ENCODE assay signal across 1 cellular context in genomic region chr11:65574963-65575567, GRCh38.
TF ChIP-seq lines count a peak whose summit lies in the region.

No MANE protein-coding gene starts in this region.

TF ChIP-seq in HepG2, 621 proteins besides CTCF, POLR2A, EP300 and RAD21 (continued from another document and continues in another):
- TF ChIP-seq, protein P1, sequence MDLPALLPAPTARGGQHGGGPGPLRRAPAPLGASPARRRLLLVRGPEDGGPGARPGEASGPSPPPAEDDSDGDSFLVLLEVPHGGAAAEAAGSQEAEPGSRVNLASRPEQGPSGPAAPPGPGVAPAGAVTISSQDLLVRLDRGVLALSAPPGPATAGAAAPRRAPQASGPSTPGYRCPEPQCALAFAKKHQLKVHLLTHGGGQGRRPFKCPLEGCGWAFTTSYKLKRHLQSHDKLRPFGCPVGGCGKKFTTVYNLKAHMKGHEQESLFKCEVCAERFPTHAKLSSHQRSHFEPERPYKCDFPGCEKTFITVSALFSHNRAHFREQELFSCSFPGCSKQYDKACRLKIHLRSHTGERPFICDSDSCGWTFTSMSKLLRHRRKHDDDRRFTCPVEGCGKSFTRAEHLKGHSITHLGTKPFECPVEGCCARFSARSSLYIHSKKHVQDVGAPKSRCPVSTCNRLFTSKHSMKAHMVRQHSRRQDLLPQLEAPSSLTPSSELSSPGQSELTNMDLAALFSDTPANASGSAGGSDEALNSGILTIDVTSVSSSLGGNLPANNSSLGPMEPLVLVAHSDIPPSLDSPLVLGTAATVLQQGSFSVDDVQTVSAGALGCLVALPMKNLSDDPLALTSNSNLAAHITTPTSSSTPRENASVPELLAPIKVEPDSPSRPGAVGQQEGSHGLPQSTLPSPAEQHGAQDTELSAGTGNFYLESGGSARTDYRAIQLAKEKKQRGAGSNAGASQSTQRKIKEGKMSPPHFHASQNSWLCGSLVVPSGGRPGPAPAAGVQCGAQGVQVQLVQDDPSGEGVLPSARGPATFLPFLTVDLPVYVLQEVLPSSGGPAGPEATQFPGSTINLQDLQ (CRISPR knock-in tag; IDR thresholded peaks at IDR 0.05) = no peak
- TF ChIP-seq ZNF121 (CRISPR knock-in tag; IDR thresholded peaks at IDR 0.05) (no peak), ZNF446 (CRISPR knock-in tag; IDR thresholded peaks at IDR 0.05) (no peak), DMAP1 (CRISPR knock-in tag; IDR thresholded peaks at IDR 0.05) (no peak), ZFP90 (CRISPR knock-in tag; IDR thresholded peaks at IDR 0.05; ENCODE audit: borderline replicate concordance) (0 out of 2 replicates have a peak, but pooled peaks have one; percentile 23), ZNF451 (CRISPR knock-in tag; IDR thresholded peaks at IDR 0.05) (no peak), ZNF260 (CRISPR knock-in tag; IDR thresholded peaks at IDR 0.05; ENCODE audit: borderline replicate concordance, low read depth) (no peak), AGO2 (optimal IDR thresholded peaks at IDR 0.05; ENCODE audit: low read depth, low read length) (no peak), FOXA3 (CRISPR knock-in tag; IDR thresholded peaks at IDR 0.05) (no peak), ZNF777 (CRISPR knock-in tag; IDR thresholded peaks at IDR 0.05) (no peak), POLR2AphosphoS5 (IDR thresholded peaks at IDR 0.05; ENCODE audit: low read depth, low read length) (no peak), ZNF496 (CRISPR knock-in tag; IDR thresholded peaks at IDR 0.05; ENCODE audit: insufficient replicate concordance) (no peak), RBM39 (IDR thresholded peaks at IDR 0.05; ENCODE audit: low read depth, low read length, poor library complexity, severe bottlenecking) (no peak), CENPX (CRISPR knock-in tag; IDR thresholded peaks at IDR 0.05) (no peak), TEAD3 (CRISPR knock-in tag; optimal IDR thresholded peaks at IDR 0.05; ENCODE audit: borderline replicate concordance) (no peak), ZNF512 (CRISPR knock-in tag; IDR thresholded peaks at IDR 0.05) (no peak), FOXM1 (CRISPR knock-in tag; IDR thresholded peaks at IDR 0.05) (no peak), SCMH1 (CRISPR knock-in tag; IDR thresholded peaks at IDR 0.05; ENCODE audit: borderline replicate concordance) (no peak), PAWR (CRISPR knock-in tag; IDR thresholded peaks at IDR 0.05; ENCODE audit: borderline replicate concordance) (no peak), ZNF816 (CRISPR knock-in tag; IDR thresholded peaks at IDR 0.05; ENCODE audit: borderline replicate concordance) (no peak), ZFP36L2 (CRISPR knock-in tag; IDR thresholded peaks at IDR 0.05) (no peak), ZMYM2 (CRISPR knock-in tag; IDR thresholded peaks at IDR 0.05) (peak; percentile 49; the same call in 1 of the 2 replicates), DMTF1 (CRISPR knock-in tag; IDR thresholded peaks at IDR 0.05) (no peak), ZBTB14 (CRISPR knock-in tag; IDR thresholded peaks at IDR 0.05) (no peak), ZNF629 (CRISPR knock-in tag; conservative IDR thresholded peaks at IDR 0.05) (peak; percentile 97), CENPT (CRISPR knock-in tag; IDR thresholded peaks at IDR 0.05; ENCODE audit: low read depth) (no peak), ZSCAN20 (CRISPR knock-in tag; IDR thresholded peaks at IDR 0.05; ENCODE audit: borderline replicate concordance) (no peak), ZNF362 (CRISPR knock-in tag; IDR thresholded peaks at IDR 0.05; ENCODE audit: borderline replicate concordance) (no peak), RFXAP (CRISPR knock-in tag; IDR thresholded peaks at IDR 0.05; ENCODE audit: borderline replicate concordance) (no peak), ZKSCAN5 (CRISPR knock-in tag; IDR thresholded peaks at IDR 0.05) (no peak), HMGA1 (CRISPR knock-in tag; conservative IDR thresholded peaks at IDR 0.05) (no peak), ZNF160 (CRISPR knock-in tag; IDR thresholded peaks at IDR 0.05) (no peak), KDM3A (CRISPR knock-in tag; IDR thresholded peaks at IDR 0.05; ENCODE audit: low read depth) (no peak), ZNF44 (CRISPR knock-in tag; IDR thresholded peaks at IDR 0.05) (no peak), HNF4G (IDR thresholded peaks at IDR 0.05; ENCODE audit: borderline replicate concordance, low read depth, low read length) (0 out of 2 replicates have a peak, but pooled peaks have one; percentile 3), HNF4G (CRISPR knock-in tag; IDR thresholded peaks at IDR 0.05; ENCODE audit: borderline replicate concordance, low read depth) (no peak), PITX1 (CRISPR knock-in tag; IDR thresholded peaks at IDR 0.05) (no peak), DPF2 (CRISPR knock-in tag; IDR thresholded peaks at IDR 0.05; ENCODE audit: borderline replicate concordance, low read depth) (no peak), ZNF20 (CRISPR knock-in tag; IDR thresholded peaks at IDR 0.05) (no peak), SATB2 (CRISPR knock-in tag; IDR thresholded peaks at IDR 0.05) (no peak), PHF21A (CRISPR knock-in tag; IDR thresholded peaks at IDR 0.05) (0 out of 2 replicates have a peak, but pooled peaks have one; percentile 10), ZC3H4 (CRISPR knock-in tag; IDR thresholded peaks at IDR 0.05; ENCODE audit: borderline replicate concordance) (no peak), ZNF253 (CRISPR knock-in tag; IDR thresholded peaks at IDR 0.05; ENCODE audit: borderline replicate concordance) (no peak), POGZ (CRISPR knock-in tag; IDR thresholded peaks at IDR 0.05) (no peak)
- TF ChIP-seq, protein P2, sequence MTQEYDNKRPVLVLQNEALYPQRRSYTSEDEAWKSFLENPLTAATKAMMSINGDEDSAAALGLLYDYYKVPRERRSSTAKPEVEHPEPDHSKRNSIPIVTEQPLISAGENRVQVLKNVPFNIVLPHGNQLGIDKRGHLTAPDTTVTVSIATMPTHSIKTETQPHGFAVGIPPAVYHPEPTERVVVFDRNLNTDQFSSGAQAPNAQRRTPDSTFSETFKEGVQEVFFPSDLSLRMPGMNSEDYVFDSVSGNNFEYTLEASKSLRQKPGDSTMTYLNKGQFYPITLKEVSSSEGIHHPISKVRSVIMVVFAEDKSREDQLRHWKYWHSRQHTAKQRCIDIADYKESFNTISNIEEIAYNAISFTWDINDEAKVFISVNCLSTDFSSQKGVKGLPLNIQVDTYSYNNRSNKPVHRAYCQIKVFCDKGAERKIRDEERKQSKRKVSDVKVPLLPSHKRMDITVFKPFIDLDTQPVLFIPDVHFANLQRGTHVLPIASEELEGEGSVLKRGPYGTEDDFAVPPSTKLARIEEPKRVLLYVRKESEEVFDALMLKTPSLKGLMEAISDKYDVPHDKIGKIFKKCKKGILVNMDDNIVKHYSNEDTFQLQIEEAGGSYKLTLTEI (CRISPR knock-in tag; conservative IDR thresholded peaks at IDR 0.05) = no peak
- TF ChIP-seq, protein P3, sequence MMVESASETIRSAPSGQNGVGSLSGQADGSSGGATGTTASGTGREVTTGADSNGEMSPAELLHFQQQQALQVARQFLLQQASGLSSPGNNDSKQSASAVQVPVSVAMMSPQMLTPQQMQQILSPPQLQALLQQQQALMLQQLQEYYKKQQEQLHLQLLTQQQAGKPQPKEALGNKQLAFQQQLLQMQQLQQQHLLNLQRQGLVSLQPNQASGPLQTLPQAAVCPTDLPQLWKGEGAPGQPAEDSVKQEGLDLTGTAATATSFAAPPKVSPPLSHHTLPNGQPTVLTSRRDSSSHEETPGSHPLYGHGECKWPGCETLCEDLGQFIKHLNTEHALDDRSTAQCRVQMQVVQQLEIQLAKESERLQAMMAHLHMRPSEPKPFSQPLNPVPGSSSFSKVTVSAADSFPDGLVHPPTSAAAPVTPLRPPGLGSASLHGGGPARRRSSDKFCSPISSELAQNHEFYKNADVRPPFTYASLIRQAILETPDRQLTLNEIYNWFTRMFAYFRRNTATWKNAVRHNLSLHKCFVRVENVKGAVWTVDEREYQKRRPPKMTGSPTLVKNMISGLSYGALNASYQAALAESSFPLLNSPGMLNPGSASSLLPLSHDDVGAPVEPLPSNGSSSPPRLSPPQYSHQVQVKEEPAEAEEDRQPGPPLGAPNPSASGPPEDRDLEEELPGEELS (CRISPR knock-in tag; IDR thresholded peaks at IDR 0.05) = no peak
- TF ChIP-seq, protein P4, sequence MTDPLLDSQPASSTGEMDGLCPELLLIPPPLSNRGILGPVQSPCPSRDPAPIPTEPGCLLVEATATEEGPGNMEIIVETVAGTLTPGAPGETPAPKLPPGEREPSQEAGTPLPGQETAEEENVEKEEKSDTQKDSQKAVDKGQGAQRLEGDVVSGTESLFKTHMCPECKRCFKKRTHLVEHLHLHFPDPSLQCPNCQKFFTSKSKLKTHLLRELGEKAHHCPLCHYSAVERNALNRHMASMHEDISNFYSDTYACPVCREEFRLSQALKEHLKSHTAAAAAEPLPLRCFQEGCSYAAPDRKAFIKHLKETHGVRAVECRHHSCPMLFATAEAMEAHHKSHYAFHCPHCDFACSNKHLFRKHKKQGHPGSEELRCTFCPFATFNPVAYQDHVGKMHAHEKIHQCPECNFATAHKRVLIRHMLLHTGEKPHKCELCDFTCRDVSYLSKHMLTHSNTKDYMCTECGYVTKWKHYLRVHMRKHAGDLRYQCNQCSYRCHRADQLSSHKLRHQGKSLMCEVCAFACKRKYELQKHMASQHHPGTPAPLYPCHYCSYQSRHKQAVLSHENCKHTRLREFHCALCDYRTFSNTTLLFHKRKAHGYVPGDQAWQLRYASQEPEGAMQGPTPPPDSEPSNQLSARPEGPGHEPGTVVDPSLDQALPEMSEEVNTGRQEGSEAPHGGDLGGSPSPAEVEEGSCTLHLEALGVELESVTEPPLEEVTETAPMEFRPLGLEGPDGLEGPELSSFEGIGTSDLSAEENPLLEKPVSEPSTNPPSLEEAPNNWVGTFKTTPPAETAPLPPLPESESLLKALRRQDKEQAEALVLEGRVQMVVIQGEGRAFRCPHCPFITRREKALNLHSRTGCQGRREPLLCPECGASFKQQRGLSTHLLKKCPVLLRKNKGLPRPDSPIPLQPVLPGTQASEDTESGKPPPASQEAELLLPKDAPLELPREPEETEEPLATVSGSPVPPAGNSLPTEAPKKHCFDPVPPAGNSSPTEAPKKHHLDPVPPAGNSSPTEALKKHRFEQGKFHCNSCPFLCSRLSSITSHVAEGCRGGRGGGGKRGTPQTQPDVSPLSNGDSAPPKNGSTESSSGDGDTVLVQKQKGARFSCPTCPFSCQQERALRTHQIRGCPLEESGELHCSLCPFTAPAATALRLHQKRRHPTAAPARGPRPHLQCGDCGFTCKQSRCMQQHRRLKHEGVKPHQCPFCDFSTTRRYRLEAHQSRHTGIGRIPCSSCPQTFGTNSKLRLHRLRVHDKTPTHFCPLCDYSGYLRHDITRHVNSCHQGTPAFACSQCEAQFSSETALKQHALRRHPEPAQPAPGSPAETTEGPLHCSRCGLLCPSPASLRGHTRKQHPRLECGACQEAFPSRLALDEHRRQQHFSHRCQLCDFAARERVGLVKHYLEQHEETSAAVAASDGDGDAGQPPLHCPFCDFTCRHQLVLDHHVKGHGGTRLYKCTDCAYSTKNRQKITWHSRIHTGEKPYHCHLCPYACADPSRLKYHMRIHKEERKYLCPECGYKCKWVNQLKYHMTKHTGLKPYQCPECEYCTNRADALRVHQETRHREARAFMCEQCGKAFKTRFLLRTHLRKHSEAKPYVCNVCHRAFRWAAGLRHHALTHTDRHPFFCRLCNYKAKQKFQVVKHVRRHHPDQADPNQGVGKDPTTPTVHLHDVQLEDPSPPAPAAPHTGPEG (CRISPR knock-in tag; IDR thresholded peaks at IDR 0.05) = no peak
- TF ChIP-seq, protein P5, sequence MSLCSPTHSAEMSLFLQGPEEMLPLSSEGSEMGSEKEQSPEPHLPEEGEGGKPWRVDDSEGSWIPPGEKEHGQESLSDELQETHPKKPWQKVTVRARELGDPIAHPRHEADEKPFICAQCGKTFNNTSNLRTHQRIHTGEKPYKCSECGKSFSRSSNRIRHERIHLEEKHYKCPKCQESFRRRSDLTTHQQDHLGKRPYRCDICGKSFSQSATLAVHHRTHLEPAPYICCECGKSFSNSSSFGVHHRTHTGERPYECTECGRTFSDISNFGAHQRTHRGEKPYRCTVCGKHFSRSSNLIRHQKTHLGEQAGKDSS (CRISPR knock-in tag; IDR thresholded peaks at IDR 0.05; ENCODE audit: borderline replicate concordance, low read depth) = no peak
